Comparison of ENCODE assay signal across 14 cellular contexts in genomic region chr16:56732832-56733231, GRCh38. TPM values are rescaled to one million over a fixed set of nuclear protein-coding genes. Genes with fewer than 3 reads are reported as not detected.
A peak's percentile ranks its signal among the peaks of the same experiment; 100 is the strongest.
DNase-seq lines count a peak whose midpoint lies in the region; ATAC-seq and TF ChIP-seq lines count a peak whose summit lies in the region.
"Had no signal": no experiment of that assay in that cellular context is flagged by ENCODE, and none has a peak within 500 bp of the region (broad histone marks: within the 10 kb centered on the region; RNA-seq: fewer than 3 reads in every experiment).

No MANE protein-coding gene starts in this region.

- H3K4me1 Mint-ChIP-seq in activated naive CD8-positive, alpha-beta T cell treated with anti-CD3 and anti-CD28 coated beads for 36 hours, result peaks cover 21% of the 10 kb centered on the region

- no peak overlapping the region for H3K27ac Mint-ChIP-seq in activated naive CD8-positive, alpha-beta T cell treated with anti-CD3 and anti-CD28 coated beads for 36 hours
- H3K27ac Mint-ChIP-seq: IgD-negative memory B cell had no signal

- no peak overlapping the region for H3K4me3 Mint-ChIP-seq in activated naive CD8-positive, alpha-beta T cell treated with anti-CD3 and anti-CD28 coated beads for 36 hours
- H3K4me3 Mint-ChIP-seq: IgD-negative memory B cell had no signal

- ATAC-seq in HG02870 (IDR thresholded peaks at IDR 0.05; ENCODE audit: unreplicated experiment) (peak; percentile 43), GM21515 (IDR thresholded peaks at IDR 0.05; ENCODE audit: unreplicated experiment) (no peak), HG02970 (IDR thresholded peaks at IDR 0.05; ENCODE audit: low FRiP score, unreplicated experiment) (no peak)
- ATAC-seq: left lobe of liver had no signal

- H3K36me3 Mint-ChIP-seq in activated naive CD8-positive, alpha-beta T cell treated with anti-CD3 and anti-CD28 coated beads for 36 hours, result peaks cover 14% of the 10 kb centered on the region
- H3K36me3 Mint-ChIP-seq: IgD-negative memory B cell had no signal

- H3K9me3 Mint-ChIP-seq in activated naive CD8-positive, alpha-beta T cell treated with anti-CD3 and anti-CD28 coated beads for 36 hours, result no peaks in the 10 kb centered on the region
- H3K9me3 Mint-ChIP-seq: IgD-negative memory B cell had no signal

- 0 out of 2 replicates have a peak overlapping the region, but pooled peaks have one; percentile 9 for H3K4me3 ChIP-seq in GM08714 (ENCODE audit: low read length)
- H3K4me3 ChIP-seq: BLaER1 treated with 17β-estradiol and CSF1 and Interleukin-3, amounts not matched to agents 10 nM and 100 nM had no signal

- no peak for TF ChIP-seq CTCF in GM13977 (IDR thresholded peaks at IDR 0.05; ENCODE audit: extremely low read depth, insufficient read depth, missing control alignments)

- DNase-seq in GM13977 (ENCODE audit: low spot score), result peak; percentile 57
- peak; percentile 40 for DNase-seq in activated naive CD8-positive, alpha-beta T cell treated with anti-CD3 and anti-CD28 coated beads for 36 hours
- no peak for DNase-seq in 8988T
- no peak for DNase-seq in NCI-H1436 (lab: John Stamatoyannopoulos, UW)
- DNase-seq: brain microvascular endothelial cell, NCI-H1105, NCI-H2227 treated with DMSO at 0.1 percent for 48 hours had no signal

- in situ Hi-C loops in GM13977 (cut with MboI; ENCODE audit: low pct_unique_long_range_greater_than_20kb, low sequenced_read_pairs, unreplicated experiment), result no loop called here

- H3K27me3 Mint-ChIP-seq in activated naive CD8-positive, alpha-beta T cell treated with anti-CD3 and anti-CD28 coated beads for 36 hours, result no peaks in the 10 kb centered on the region
- H3K27me3 Mint-ChIP-seq: IgD-negative memory B cell had no signal

RNA-seq across cellular contexts. Expression of gene NUP93, which starts 2.9 kb away (rescaled TPM):
- 100 to 1,000 TPM; 153 to 172 TPM for total RNA-seq in activated naive CD8-positive, alpha-beta T cell treated with anti-CD3 and anti-CD28 coated beads for 36 hours

RNA-seq across cellular contexts. Expression of gene MT1X, which starts 50.6 kb away (rescaled TPM):
- total RNA-seq in activated naive CD8-positive, alpha-beta T cell treated with anti-CD3 and anti-CD28 coated beads for 36 hours, result 10 to 100 TPM; 71.4 to 72.3 TPM

Comparison
In these comparisons a context has a peak if more than half of its experiments do, and no peak if none do; other contexts are left out.
1. DNase-seq: peak in GM13977 (single experiment) and activated naive CD8-positive, alpha-beta T cell treated with anti-CD3 and anti-CD28 coated beads for 36 hours (single experiment); none in 8988T (single experiment) and NCI-H1436 (single experiment).